In the genomic region with DNA sequence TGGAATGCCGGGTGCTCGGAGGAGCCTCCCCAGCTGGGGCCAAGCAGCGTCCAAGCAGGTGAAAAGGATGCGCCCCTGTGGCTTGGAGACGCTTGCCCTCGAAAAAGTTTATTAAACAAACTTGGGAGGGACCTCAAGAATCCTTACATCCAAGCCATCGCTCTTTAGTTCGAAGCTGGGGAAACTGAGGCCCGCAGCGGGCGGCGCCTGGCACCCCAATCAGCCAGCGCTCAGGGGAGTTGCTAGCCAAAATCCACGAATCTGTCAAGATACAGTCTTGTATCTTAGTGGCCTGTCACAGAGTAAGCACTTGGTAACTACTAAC, we compare ENCODE assay signal across 8 cellular contexts. TPM values are rescaled to one million over a fixed set of nuclear protein-coding genes. Genes with fewer than 3 reads are reported as not detected.
DNase-seq lines count a peak whose midpoint lies in the region; ATAC-seq and TF ChIP-seq lines count a peak whose summit lies in the region.

No MANE protein-coding gene starts in this region.

- no peaks in the 10 kb centered on the region for H3K36me3 ChIP-seq in CD8-positive, alpha-beta T cell (ENCODE audit: insufficient read depth, low read length)
- no peaks in the 10 kb centered on the region; the same call in 1 of the 2 replicates for H3K36me3 ChIP-seq in Panc1 (ENCODE audit: control insufficient read depth, insufficient read depth, low read length)
- no peaks in the 10 kb centered on the region for H3K36me3 ChIP-seq in endodermal cell (ENCODE audit: control insufficient read depth, insufficient read depth, low read length)
- no peaks in the 10 kb centered on the region for H3K36me3 ChIP-seq in osteoblast (ENCODE audit: insufficient read depth, low read length)

- peak overlapping the region; percentile 77 for H3K4me2 ChIP-seq in osteoblast (ENCODE audit: insufficient read depth, low read length)

- peaks cover 7% of the 10 kb centered on the region for H3K27me3 Mint-ChIP-seq in CD8-positive, alpha-beta T cell (ENCODE audit: low read depth)
- H3K27me3 Mint-ChIP-seq in endodermal cell (ENCODE audit: insufficient read depth), result no peaks in the 10 kb centered on the region

- H3K9ac ChIP-seq in endodermal cell (ENCODE audit: extremely low read depth, low read length, poor library complexity, severe bottlenecking), result no peak overlapping the region

- peaks cover 9% of the 10 kb centered on the region for H3K4me1 Mint-ChIP-seq in CD8-positive, alpha-beta T cell (ENCODE audit: low read depth)
- H3K4me1 Mint-ChIP-seq in endodermal cell, result peaks cover 21% of the 10 kb centered on the region

- BruUV-seq in Panc1 (replicated peaks; lab: Mats Ljungman, UMichigan), result no TSS peak

- H3K9me3 Mint-ChIP-seq in CD8-positive, alpha-beta T cell, result no peaks in the 10 kb centered on the region
- no peaks in the 10 kb centered on the region for H3K9me3 Mint-ChIP-seq in endodermal cell

- POLR2A ChIA-PET in CD8-positive, alpha-beta T cell (lab: Charles Lee), result interaction anchor here (0.6 to 2.3 kb wide), 4 partner anchors 9 to 84 kb away, joined by 3 to 20 read pairs (median 6); a partner anchor contains a TSS
- POLR2A ChIA-PET in Panc1 (lab: Charles Lee), result no interaction called here

- no peaks in the 10 kb centered on the region for H3K27me3 ChIP-seq in CD8-positive, alpha-beta T cell (ENCODE audit: insufficient read depth, low read length)
- H3K27me3 ChIP-seq in Panc1 (ENCODE audit: control insufficient read depth, insufficient read depth, low read length) (no peaks in the 10 kb centered on the region), endodermal cell (ENCODE audit: control insufficient read depth, insufficient read depth, low read length, poor library complexity, severe bottlenecking) (no peaks in the 10 kb centered on the region), osteoblast (ENCODE audit: insufficient read depth, low read length) (no peaks in the 10 kb centered on the region)

- ATAC-seq in CD8-positive, alpha-beta T cell, result no peak
- no peak for ATAC-seq in Panc1
- ATAC-seq in HG03439 (IDR thresholded peaks at IDR 0.05; ENCODE audit: unreplicated experiment), result no peak

- peak; percentile 33 for TF ChIP-seq CTCF in CD8-positive, alpha-beta T cell (IDR thresholded peaks at IDR 0.05)
- TF ChIP-seq CTCF in Panc1 (IDR thresholded peaks at IDR 0.05) (no peak), endodermal cell (conservative IDR thresholded peaks at IDR 0.05) (no peak), osteoblast (IDR thresholded peaks at IDR 0.05; ENCODE audit: extremely low read depth, low read depth, low read length) (no peak)

- peak overlapping the region; percentile 92 for H3K4me3 Mint-ChIP-seq in CD8-positive, alpha-beta T cell
- H3K4me3 Mint-ChIP-seq in endodermal cell, result peak overlapping the region; percentile 76

- no peaks in the 10 kb centered on the region for H3K36me3 Mint-ChIP-seq in CD8-positive, alpha-beta T cell
- peaks cover 15% of the 10 kb centered on the region for H3K36me3 Mint-ChIP-seq in endodermal cell (ENCODE audit: low read depth)

- in situ Hi-C loops in Panc1 (cut with HindIII; ENCODE audit: low pct_unique_long_range_greater_than_20kb, low sequenced_read_pairs), result no loop called here

- intact Hi-C loops in CD8-positive, alpha-beta T cell (cut with DNase I, micrococcal nuclease), result loop anchor here (1.0 to 10.0 kb wide), 9 partner anchors 84 to 792 kb away; a partner anchor contains a TSS
- intact Hi-C loops in Panc1 (cut with micrococcal nuclease; ENCODE audit: unreplicated experiment), result loop anchor here (2.0 kb wide), 1 partner anchor 84 kb away; no protein-coding TSS in a partner anchor

- H3K27ac Mint-ChIP-seq in CD8-positive, alpha-beta T cell, result no peak overlapping the region
- H3K27ac Mint-ChIP-seq in endodermal cell, result peak overlapping the region; percentile 71

- no peaks in the 10 kb centered on the region for H3K79me2 ChIP-seq in osteoblast (ENCODE audit: insufficient read depth, low read length)

- 46 to 47% methylated on average over 13 to 14 of the region's 14 CpGs for WGBS in endodermal cell (ENCODE audit: insufficient coverage in 1 of 2, insufficient read length in 1 of 2), 2 experiments

- CTCF ChIA-PET in CD8-positive, alpha-beta T cell (lab: Charles Lee), result interaction anchor here (0.6 to 10.9 kb wide), 37 partner anchors 9 to 421 kb away, joined by 3 to 215 read pairs (median 6); a partner anchor contains a TSS
- CTCF ChIA-PET in Panc1 (lab: Charles Lee), result interaction anchor here (0.6 to 1.3 kb wide), 5 partner anchors 15 to 163 kb away, joined by 3 to 8 read pairs (median 6); no protein-coding TSS in a partner anchor

- peak overlapping the region; percentile 98 for H2AFZ ChIP-seq in osteoblast (ENCODE audit: low read length)

- peak overlapping the region; percentile 89 for H3K4me3 ChIP-seq in CD8-positive, alpha-beta T cell (ENCODE audit: low read depth, low read length)
- peak overlapping the region; percentile 58 to 79 for H3K4me3 ChIP-seq in Panc1 (ENCODE audit: low read depth in 2 of 2, low read length in 2 of 2)
- peak overlapping the region; percentile 90 for H3K4me3 ChIP-seq in endodermal cell (ENCODE audit: low read length)
- peak overlapping the region; percentile 88 for H3K4me3 ChIP-seq in osteoblast (ENCODE audit: insufficient read depth, low read length)

- H3K9me3 ChIP-seq in CD8-positive, alpha-beta T cell (ENCODE audit: low read length), result no peaks in the 10 kb centered on the region
- no peaks in the 10 kb centered on the region for H3K9me3 ChIP-seq in Panc1 (ENCODE audit: control insufficient read depth, insufficient read depth, low read depth, low read length)
- no peaks in the 10 kb centered on the region for H3K9me3 ChIP-seq in endodermal cell (ENCODE audit: control insufficient read depth, low read length)
- no peaks in the 10 kb centered on the region for H3K9me3 ChIP-seq in osteoblast (ENCODE audit: low read depth, low read length)

- no peak overlapping the region for H3K27ac ChIP-seq in CD8-positive, alpha-beta T cell (ENCODE audit: low read depth, low read length)
- H3K27ac ChIP-seq in Panc1 (ENCODE audit: low read length) (no peak overlapping the region; the same call in 1 of the 2 replicates), endodermal cell (ENCODE audit: low read depth, low read length) (no peak overlapping the region), osteoblast (ENCODE audit: low read depth, low read length) (peak overlapping the region; percentile 84)

- H3K4me1 ChIP-seq in CD8-positive, alpha-beta T cell (ENCODE audit: insufficient read depth, low read length), result peaks cover 11% of the 10 kb centered on the region
- peaks cover 5% of the 10 kb centered on the region for H3K4me1 ChIP-seq in Panc1 (ENCODE audit: control insufficient read depth, insufficient read depth, low read length)
- peaks cover 3% of the 10 kb centered on the region for H3K4me1 ChIP-seq in endodermal cell (ENCODE audit: control insufficient read depth, insufficient read depth, low read length)
- H3K4me1 ChIP-seq in osteoblast (ENCODE audit: insufficient read depth, low read length), result peaks cover 14% of the 10 kb centered on the region

- H4K20me1 ChIP-seq in osteoblast (ENCODE audit: insufficient read depth, low read length), result no peaks in the 10 kb centered on the region

- no peak for DNase-seq in CD8-positive, alpha-beta T cell
- DNase-seq in Panc1 (ENCODE audit: low read depth, low spot score), result no peak
- DNase-seq in endodermal cell, result no peak
- DNase-seq in osteoblast (ENCODE audit: insufficient read length, low spot score, missing footprints), result peak; percentile 27
- no peak for DNase-seq in cerebellar nuclear complex (lab: John Stamatoyannopoulos, UW)
- no peak for DNase-seq in NCI-H1694 (lab: John Stamatoyannopoulos, UW)
- no peak for DNase-seq in GM19238 (ENCODE audit: insufficient read length, low spot score)

RNA-seq across cellular contexts. Expression of a gene that starts 0.6 kb away (rescaled TPM):
- total RNA-seq in CD8-positive, alpha-beta T cell, result under 1 TPM; 0.72 to 0.92 TPM
- total RNA-seq in Panc1 (2021; ENCODE audit: unreplicated experiment), result 19.1 TPM
- 30.5 TPM for polyA plus RNA-seq in Panc1 (2012; ENCODE audit: insufficient read length)
- 10 to 100 TPM; 37.7 to 42.8 TPM for total RNA-seq in endodermal cell
- polyA plus RNA-seq in endodermal cell (2013, experiment 1 of 2), result 28.5 TPM
- 25.0 TPM for polyA plus RNA-seq in endodermal cell (2013, experiment 2 of 2)
- 20.6 and 21.0 TPM in 2 replicates for total RNA-seq in osteoblast

RNA-seq across cellular contexts. Expression of a gene that starts 15.2 kb away (rescaled TPM):
- 10 to 100 TPM in 1 of 2 experiments, 1 to 10 TPM in 1; 7.0 to 11.1 TPM for total RNA-seq in CD8-positive, alpha-beta T cell
- total RNA-seq in Panc1 (2021; ENCODE audit: unreplicated experiment) (28.9 TPM), endodermal cell (10 to 100 TPM; 33.3 to 53.4 TPM), osteoblast (11.5 and 12.7 TPM in 2 replicates)
- 21.5 TPM for polyA plus RNA-seq in Panc1 (2012; ENCODE audit: insufficient read length)
- polyA plus RNA-seq in endodermal cell (2013, experiment 1 of 2), result 29.3 TPM
- 25.5 TPM for polyA plus RNA-seq in endodermal cell (2013, experiment 2 of 2)

RNA-seq across cellular contexts. Expression of a gene that starts 23.9 kb away (rescaled TPM):
- not detected for total RNA-seq in CD8-positive, alpha-beta T cell
- total RNA-seq in Panc1 (2021; ENCODE audit: unreplicated experiment) (0.92 TPM), endodermal cell (10 to 100 TPM; 11.1 to 36.8 TPM), osteoblast (3.6 and 3.8 TPM in 2 replicates)
- polyA plus RNA-seq in Panc1 (2012; ENCODE audit: insufficient read length), result 0.75 TPM
- 20.4 TPM for polyA plus RNA-seq in endodermal cell (2013, experiment 1 of 2)
- 18.1 TPM for polyA plus RNA-seq in endodermal cell (2013, experiment 2 of 2)

RNA-seq across cellular contexts. Expression of a gene that starts 48.0 kb away (rescaled TPM):
- under 1 TPM; 0.53 to 0.60 TPM for total RNA-seq in CD8-positive, alpha-beta T cell
- total RNA-seq in Panc1 (2021; ENCODE audit: unreplicated experiment) (0.10 TPM), endodermal cell (1 to 10 TPM; 1.1 to 1.9 TPM), osteoblast (0.29 and 0.36 TPM in 2 replicates)
- not detected for polyA plus RNA-seq in Panc1 (2012; ENCODE audit: insufficient read length)
- 1.4 TPM for polyA plus RNA-seq in endodermal cell (2013, experiment 1 of 2)
- 1.1 TPM for polyA plus RNA-seq in endodermal cell (2013, experiment 2 of 2)

Comparison
In these comparisons a context has a peak if more than half of its experiments do, and no peak if none do; other contexts are left out.
1. RNA of a gene that starts 0.6 kb away (total RNA-seq): 37.7 to 42.8 TPM in endodermal cell, 20.6 to 21.0 TPM in osteoblast and 19.1 TPM in Panc1 (single experiment); 0.72 to 0.92 TPM in CD8-positive, alpha-beta T cell; every median in the first group is over 10 times any median in the second.
2. Peak in every context shown above with its lines, with median percentiles within 50 percentile points of each other: H3K4me3 ChIP-seq.